ENCODE assay signal across 25 cellular contexts in genomic region chr9:7892975-7893374, GRCh38.
"Had no signal": no experiment of that assay in that cellular context is flagged by ENCODE, and none has a peak within 500 bp of the region (broad histone marks: within the 10 kb centered on the region; RNA-seq: fewer than 3 reads in every experiment).

No MANE protein-coding gene starts in this region.

- DNase-seq: activated CD4-positive, alpha-beta memory T cell treated with anti-CD3 and anti-CD28 coated beads, Interleukin-2, amount 10 ng/mL, durations not matched to agents 7 days and 5 days; activated CD4-positive, alpha-beta T cell treated with anti-CD3 and anti-CD28 coated beads for 1 hour; activated CD4-positive, alpha-beta T cell treated with anti-CD3 and anti-CD28 coated beads for 4 hours; activated CD4-positive, alpha-beta T cell treated with anti-CD3 and anti-CD28 coated beads, Interleukin-2, amount 10 ng/mL, durations not matched to agents 7 days and 5 days; activated CD4-positive, alpha-beta T cell treated with anti-CD3 and anti-CD28 coated beads, Interleukin-2, amount 50 U/mL, for 4 hours; activated CD4-positive, CD25-positive, alpha-beta regulatory T cell; activated CD8-positive, alpha-beta memory T cell treated with anti-CD3 and anti-CD28 coated beads, Interleukin-2, amount 50 U/mL, for 48 hours; activated gamma-delta T cell; activated naive CD4-positive, alpha-beta T cell; activated naive CD4-positive, alpha-beta T cell treated with anti-CD3 and anti-CD28 coated beads, Interleukin-2, amount 10 ng/mL, durations not matched to agents 7 days and 5 days; activated naive CD8-positive, alpha-beta T cell treated with anti-CD3 and anti-CD28 coated beads, Interleukin-2, amount 10 ng/mL, durations not matched to agents 7 days and 5 days; activated T-cell treated with anti-CD3 and anti-CD28 coated beads for 4 hours; activated T-cell treated with anti-CD3 and anti-CD28 coated beads, Interleukin-2, amount 50 U/mL, for 24 hours; activated T-cell treated with anti-CD3 and anti-CD28 coated beads, Interleukin-2, amount 50 U/mL, for 72 hours; body of pancreas; cerebellar nuclear complex; colonic mucosa; effector CD8-positive, alpha-beta T cell; esophagus squamous epithelium; head of caudate nucleus; T-helper 1 cell; T-helper 2 cell had no signal

- H3K36me3 ChIP-seq: ascending aorta, colonic mucosa, esophagus squamous epithelium had no signal

- H3K4me1 ChIP-seq: body of pancreas, colonic mucosa, esophagus squamous epithelium had no signal

- H3K4me3 ChIP-seq: ascending aorta, body of pancreas, colonic mucosa, esophagus squamous epithelium had no signal

- ATAC-seq: activated naive CD4-positive, alpha-beta T cell treated with anti-CD3 and anti-CD28 coated beads, Interleukin-2, amount 50 U/mL, for 72 hours; activated T-cell treated with anti-CD3 and anti-CD28 coated beads, Interleukin-2, amount 50 U/mL, for 72 hours; body of pancreas had no signal

- H3K9me3 ChIP-seq: ascending aorta, body of pancreas, colonic mucosa, esophagus squamous epithelium had no signal

- H3K27me3 ChIP-seq: ascending aorta, body of pancreas, colonic mucosa, esophagus squamous epithelium had no signal

- H3K27ac ChIP-seq: ascending aorta, body of pancreas, colonic mucosa, epithelial cell of prostate, esophagus squamous epithelium had no signal
